1 cellular context compared by ENCODE assay signal in the genomic region with DNA sequence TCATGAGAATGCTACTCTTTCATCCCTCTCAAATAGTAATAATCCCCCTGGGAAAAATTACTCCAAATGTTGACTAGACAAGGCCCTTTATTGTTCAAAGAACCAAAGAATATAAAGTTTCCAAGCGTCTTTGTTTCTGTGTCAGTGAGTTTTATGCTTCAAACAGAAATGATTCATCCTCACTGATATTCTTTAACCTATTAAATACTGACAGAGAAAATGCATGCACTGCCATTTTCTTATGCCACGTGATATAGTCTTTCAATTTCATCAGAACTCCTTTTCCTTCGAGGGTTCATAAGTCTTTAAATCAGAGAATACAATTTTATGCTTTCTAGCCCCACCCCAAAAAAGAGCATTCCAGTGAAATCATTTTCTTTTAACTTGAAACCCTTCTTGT.
TF ChIP-seq lines count a peak whose summit lies in the region.

No MANE protein-coding gene starts in this region.

TF ChIP-seq in GM23338, 12 proteins besides CTCF, POLR2A, EP300 and RAD21 (continued from another document):
- TF ChIP-seq, protein P1, sequence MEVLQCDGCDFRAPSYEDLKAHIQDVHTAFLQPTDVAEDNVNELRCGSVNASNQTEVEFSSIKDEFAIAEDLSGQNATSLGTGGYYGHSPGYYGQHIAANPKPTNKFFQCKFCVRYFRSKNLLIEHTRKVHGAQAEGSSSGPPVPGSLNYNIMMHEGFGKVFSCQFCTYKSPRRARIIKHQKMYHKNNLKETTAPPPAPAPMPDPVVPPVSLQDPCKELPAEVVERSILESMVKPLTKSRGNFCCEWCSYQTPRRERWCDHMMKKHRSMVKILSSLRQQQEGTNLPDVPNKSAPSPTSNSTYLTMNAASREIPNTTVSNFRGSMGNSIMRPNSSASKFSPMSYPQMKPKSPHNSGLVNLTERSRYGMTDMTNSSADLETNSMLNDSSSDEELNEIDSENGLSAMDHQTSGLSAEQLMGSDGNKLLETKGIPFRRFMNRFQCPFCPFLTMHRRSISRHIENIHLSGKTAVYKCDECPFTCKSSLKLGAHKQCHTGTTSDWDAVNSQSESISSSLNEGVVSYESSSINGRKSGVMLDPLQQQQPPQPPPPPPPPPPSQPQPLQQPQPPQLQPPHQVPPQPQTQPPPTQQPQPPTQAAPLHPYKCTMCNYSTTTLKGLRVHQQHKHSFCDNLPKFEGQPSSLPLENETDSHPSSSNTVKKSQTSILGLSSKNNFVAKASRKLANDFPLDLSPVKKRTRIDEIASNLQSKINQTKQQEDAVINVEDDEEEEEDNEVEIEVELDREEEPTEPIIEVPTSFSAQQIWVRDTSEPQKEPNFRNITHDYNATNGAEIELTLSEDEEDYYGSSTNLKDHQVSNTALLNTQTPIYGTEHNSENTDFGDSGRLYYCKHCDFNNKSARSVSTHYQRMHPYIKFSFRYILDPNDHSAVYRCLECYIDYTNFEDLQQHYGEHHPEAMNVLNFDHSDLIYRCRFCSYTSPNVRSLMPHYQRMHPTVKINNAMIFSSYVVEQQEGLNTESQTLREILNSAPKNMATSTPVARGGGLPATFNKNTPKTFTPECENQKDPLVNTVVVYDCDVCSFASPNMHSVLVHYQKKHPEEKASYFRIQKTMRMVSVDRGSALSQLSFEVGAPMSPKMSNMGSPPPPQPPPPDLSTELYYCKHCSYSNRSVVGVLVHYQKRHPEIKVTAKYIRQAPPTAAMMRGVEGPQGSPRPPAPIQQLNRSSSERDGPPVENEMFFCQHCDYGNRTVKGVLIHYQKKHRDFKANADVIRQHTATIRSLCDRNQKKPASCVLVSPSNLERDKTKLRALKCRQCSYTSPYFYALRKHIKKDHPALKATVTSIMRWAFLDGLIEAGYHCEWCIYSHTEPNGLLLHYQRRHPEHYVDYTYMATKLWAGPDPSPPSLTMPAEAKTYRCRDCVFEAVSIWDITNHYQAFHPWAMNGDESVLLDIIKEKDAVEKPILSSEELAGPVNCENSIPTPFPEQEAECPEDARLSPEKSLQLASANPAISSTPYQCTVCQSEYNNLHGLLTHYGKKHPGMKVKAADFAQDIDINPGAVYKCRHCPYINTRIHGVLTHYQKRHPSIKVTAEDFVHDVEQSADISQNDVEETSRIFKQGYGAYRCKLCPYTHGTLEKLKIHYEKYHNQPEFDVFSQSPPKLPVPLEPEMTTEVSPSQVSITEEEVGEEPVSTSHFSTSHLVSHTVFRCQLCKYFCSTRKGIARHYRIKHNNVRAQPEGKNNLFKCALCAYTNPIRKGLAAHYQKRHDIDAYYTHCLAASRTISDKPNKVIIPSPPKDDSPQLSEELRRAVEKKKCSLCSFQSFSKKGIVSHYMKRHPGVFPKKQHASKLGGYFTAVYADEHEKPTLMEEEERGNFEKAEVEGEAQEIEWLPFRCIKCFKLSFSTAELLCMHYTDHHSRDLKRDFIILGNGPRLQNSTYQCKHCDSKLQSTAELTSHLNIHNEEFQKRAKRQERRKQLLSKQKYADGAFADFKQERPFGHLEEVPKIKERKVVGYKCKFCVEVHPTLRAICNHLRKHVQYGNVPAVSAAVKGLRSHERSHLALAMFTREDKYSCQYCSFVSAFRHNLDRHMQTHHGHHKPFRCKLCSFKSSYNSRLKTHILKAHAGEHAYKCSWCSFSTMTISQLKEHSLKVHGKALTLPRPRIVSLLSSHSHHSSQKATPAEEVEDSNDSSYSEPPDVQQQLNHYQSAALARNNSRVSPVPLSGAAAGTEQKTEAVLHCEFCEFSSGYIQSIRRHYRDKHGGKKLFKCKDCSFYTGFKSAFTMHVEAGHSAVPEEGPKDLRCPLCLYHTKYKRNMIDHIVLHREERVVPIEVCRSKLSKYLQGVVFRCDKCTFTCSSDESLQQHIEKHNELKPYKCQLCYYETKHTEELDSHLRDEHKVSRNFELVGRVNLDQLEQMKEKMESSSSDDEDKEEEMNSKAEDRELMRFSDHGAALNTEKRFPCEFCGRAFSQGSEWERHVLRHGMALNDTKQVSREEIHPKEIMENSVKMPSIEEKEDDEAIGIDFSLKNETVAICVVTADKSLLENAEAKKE (CRISPR knock-in tag; IDR thresholded peaks at IDR 0.05), result no peak
